ENCODE assay signal across 10 cellular contexts in the genomic region with DNA sequence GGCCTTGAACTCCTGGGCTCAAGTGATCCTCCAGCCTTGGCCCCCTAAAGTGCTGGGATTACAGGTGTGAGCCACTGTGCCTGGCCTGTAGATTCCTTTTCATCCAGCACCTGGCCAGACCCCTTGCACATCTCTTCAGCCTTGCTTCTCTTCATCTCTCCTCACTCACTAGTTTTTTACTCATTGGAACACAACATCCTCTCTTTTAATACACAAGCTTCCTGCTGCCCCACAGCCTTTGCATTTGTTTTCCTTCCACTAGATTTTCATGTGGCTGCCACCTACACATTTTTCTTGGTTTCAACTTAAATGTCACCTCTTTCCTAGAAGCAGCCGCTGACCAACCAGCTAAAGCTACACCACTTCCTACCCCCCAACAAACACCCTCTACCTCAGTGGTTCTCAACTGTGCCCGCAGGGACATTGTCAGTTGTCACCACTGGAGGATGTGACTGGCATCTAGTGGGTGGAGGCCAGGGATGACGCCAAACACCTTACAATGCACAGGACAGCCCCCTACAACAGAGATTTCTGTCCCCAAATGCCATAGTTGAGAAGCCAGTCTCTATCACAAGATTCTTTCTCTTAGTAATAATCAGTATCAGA. TPM values are rescaled to one million over a fixed set of nuclear protein-coding genes. Genes with fewer than 3 reads are reported as not detected.
DNase-seq lines count a peak whose midpoint lies in the region; ATAC-seq and TF ChIP-seq lines count a peak whose summit lies in the region.
"Had no signal": no experiment of that assay in that cellular context is flagged by ENCODE, and none has a peak within 500 bp of the region (broad histone marks: within the 10 kb centered on the region; RNA-seq: fewer than 3 reads in every experiment).

No MANE protein-coding gene starts in this region.

- peaks cover 10% of the 10 kb centered on the region for H3K36me3 Mint-ChIP-seq in activated naive CD8-positive, alpha-beta T cell treated with anti-CD3 and anti-CD28 coated beads, Interleukin-2, amount 50 U/mL, for 24 hours (ENCODE audit: low read depth)

- peaks cover 2% of the 10 kb centered on the region for H3K27me3 Mint-ChIP-seq in activated naive CD8-positive, alpha-beta T cell treated with anti-CD3 and anti-CD28 coated beads, Interleukin-2, amount 50 U/mL, for 24 hours

- intact Hi-C loops in left ventricle myocardium superior (cut with micrococcal nuclease): no loop called here

- DNase-seq in activated CD4-positive, CD25-positive, alpha-beta regulatory T cell treated with anti-CD3 and anti-CD28 coated beads, Interleukin-2, amount 50 U/mL, for 72 hours: peak; percentile 61
- peak; percentile 80 for DNase-seq in activated naive CD8-positive, alpha-beta T cell treated with anti-CD3 and anti-CD28 coated beads, Interleukin-2, amount 50 U/mL, for 24 hours
- peak; percentile 26 to 47 for DNase-seq in stimulated activated CD8-positive, alpha-beta memory T cell treated with anti-CD3 and anti-CD28 coated beads, Interleukin-4, amount 100 ng/mL, for 4 hours (ENCODE audit: low read depth in 2 of 2, low spot score in 1 of 2)
- DNase-seq in GM19238 (ENCODE audit: insufficient read length, low spot score) (no peak), NCI-H82 treated with DMSO at 0.1 percent for 48 hours (lab: John Stamatoyannopoulos, UW; ENCODE audit: unreplicated experiment) (no peak), left ventricle myocardium superior (no peak), omental fat pad (ENCODE audit: low spot score) (no peak)

- TF ChIP-seq CTCF in omental fat pad (IDR thresholded peaks at IDR 0.05): no peak

- ATAC-seq in GM21381 (IDR thresholded peaks at IDR 0.05; ENCODE audit: unreplicated experiment) (peak; percentile 42), left ventricle myocardium superior (no peak), omental fat pad (ENCODE audit: low FRiP score) (no peak)
- peak; percentile 98 for ATAC-seq in activated naive CD8-positive, alpha-beta T cell treated with anti-CD3 and anti-CD28 coated beads, Interleukin-2, amount 50 U/mL, for 24 hours
- ATAC-seq: Panc1 had no signal

- H3K4me3 Mint-ChIP-seq in activated naive CD8-positive, alpha-beta T cell treated with anti-CD3 and anti-CD28 coated beads, Interleukin-2, amount 50 U/mL, for 24 hours: peak overlapping the region; percentile 43

- peaks cover 8% of the 10 kb centered on the region for H3K9me3 Mint-ChIP-seq in activated naive CD8-positive, alpha-beta T cell treated with anti-CD3 and anti-CD28 coated beads, Interleukin-2, amount 50 U/mL, for 24 hours

- peaks cover 79% of the 10 kb centered on the region for H3K4me1 Mint-ChIP-seq in activated naive CD8-positive, alpha-beta T cell treated with anti-CD3 and anti-CD28 coated beads, Interleukin-2, amount 50 U/mL, for 24 hours

- H3K27ac Mint-ChIP-seq in activated naive CD8-positive, alpha-beta T cell treated with anti-CD3 and anti-CD28 coated beads, Interleukin-2, amount 50 U/mL, for 24 hours: peak overlapping the region; percentile 89

RNA-seq across cellular contexts. Expression of a gene that starts 33.7 kb away (rescaled TPM):
- total RNA-seq in left ventricle myocardium superior (0.17 TPM), omental fat pad (1 to 10 TPM in 2 of 4 donors, under 1 TPM in 1, not detected in 1; 0.19 to 2.2 (median 1.1) TPM)
- total RNA-seq: HT1080 had no signal

Comparison
In these comparisons a context has a peak if more than half of its experiments do, and no peak if none do; other contexts are left out.
1. ATAC-seq: peak in GM21381 (single experiment) and activated naive CD8-positive, alpha-beta T cell treated with anti-CD3 and anti-CD28 coated beads, Interleukin-2, amount 50 U/mL, for 24 hours (single experiment); none in left ventricle myocardium superior (single experiment) and omental fat pad (single experiment).
2. DNase-seq: peak in activated CD4-positive, CD25-positive, alpha-beta regulatory T cell treated with anti-CD3 and anti-CD28 coated beads, Interleukin-2, amount 50 U/mL, for 72 hours (single experiment), activated naive CD8-positive, alpha-beta T cell treated with anti-CD3 and anti-CD28 coated beads, Interleukin-2, amount 50 U/mL, for 24 hours (single experiment) and stimulated activated CD8-positive, alpha-beta memory T cell treated with anti-CD3 and anti-CD28 coated beads, Interleukin-4, amount 100 ng/mL, for 4 hours (2 of 2); none in GM19238 (single experiment), NCI-H82 treated with DMSO at 0.1 percent for 48 hours (single experiment), left ventricle myocardium superior (single experiment) and omental fat pad (single experiment).